8 cellular contexts compared by ENCODE assay signal in genomic region chr4:123649644-123650356, GRCh38.
DNase-seq lines count a peak whose midpoint lies in the region; ATAC-seq, FAIRE-seq and TF ChIP-seq lines count a peak whose summit lies in the region.

No MANE protein-coding gene starts in this region.

- peak overlapping the region; percentile 19 for H3K4me2 ChIP-seq in PC-3 (ENCODE audit: low read length)

- FAIRE-seq in urothelium cell line (lab: Jason Lieb, UNC), result no peak

- DNase-seq in PC-3, result peak; percentile 39
- DNase-seq in foreskin melanocyte, result peak; percentile 68
- peak; percentile 29 to 49 for DNase-seq in gastrocnemius medialis
- DNase-seq in CD4-positive, alpha-beta T cell, result no peak
- no peak for DNase-seq in T-helper 1 cell
- no peak for DNase-seq in urothelium cell line (ENCODE audit: low spot score)

- H3K27me3 Mint-ChIP-seq in CD4-positive, alpha-beta T cell, result no peaks in the 10 kb centered on the region

- H3K27ac Mint-ChIP-seq in CD4-positive, alpha-beta T cell, result no peak overlapping the region

- H3K4me3 Mint-ChIP-seq in CD4-positive, alpha-beta T cell, result no peak overlapping the region

- H3K79me2 ChIP-seq in PC-3 (ENCODE audit: low read length), result no peaks in the 10 kb centered on the region

- peak; percentile 17 for ATAC-seq in GM19328 (IDR thresholded peaks at IDR 0.05; ENCODE audit: unreplicated experiment)
- peak; percentile 57 for ATAC-seq in HG03354 (IDR thresholded peaks at IDR 0.05; ENCODE audit: poor library complexity, severe bottlenecking, unreplicated experiment)
- ATAC-seq in PC-3, result peak; percentile 33; the same call in 1 of the 2 replicates
- ATAC-seq in gastrocnemius medialis, result peak; percentile 85 to 96
- ATAC-seq in CD4-positive, alpha-beta T cell (ENCODE audit: poor library complexity), result no peak

- no peaks in the 10 kb centered on the region for H3F3A ChIP-seq in PC-3 (ENCODE audit: low read length, unreplicated experiment)

- intact Hi-C loops in PC-3 (cut with micrococcal nuclease) (no loop called here), gastrocnemius medialis (cut with DNase I; ENCODE audit: low total_unique reads) (loop anchor here (1.0 to 2.0 kb wide), 2 partner anchors 61 to 251 kb away; no protein-coding TSS in a partner anchor)
- intact Hi-C loops in CD4-positive, alpha-beta T cell (cut with DNase I, micrococcal nuclease), result loop anchor here in 1 of 2 experiments (10.0 kb wide), 1 partner anchor 85 kb away; no protein-coding TSS in a partner anchor

- CTCF ChIA-PET in PC-3 (lab: Charles Lee), result no interaction called here
- CTCF ChIA-PET in CD4-positive, alpha-beta T cell (lab: Charles Lee), result no interaction called here

- TF ChIP-seq CTCF in PC-3 (conservative IDR thresholded peaks at IDR 0.05; ENCODE audit: low read depth, low read length), result no peak
- TF ChIP-seq CTCF in gastrocnemius medialis (IDR thresholded peaks at IDR 0.05 in 4 of 5, conservative IDR thresholded peaks at IDR 0.05 in 1 of 5), result no peak
- no peak for TF ChIP-seq CTCF in CD4-positive, alpha-beta T cell (IDR thresholded peaks at IDR 0.05)

- peak overlapping the region; percentile 55 for H2AFZ ChIP-seq in PC-3 (ENCODE audit: low read length)

- POLR2A ChIA-PET in PC-3 (lab: Charles Lee; ENCODE audit: unreplicated experiment), result no interaction called here
- POLR2A ChIA-PET in CD4-positive, alpha-beta T cell (lab: Charles Lee), result no interaction called here

- H3K36me3 ChIP-seq in PC-3 (ENCODE audit: low read depth, low read length) (no peaks in the 10 kb centered on the region), gastrocnemius medialis (no peaks in the 10 kb centered on the region)

- no peaks in the 10 kb centered on the region for H3K27me3 ChIP-seq in PC-3 (ENCODE audit: low read length)
- no peaks in the 10 kb centered on the region for H3K27me3 ChIP-seq in gastrocnemius medialis
- no peaks in the 10 kb centered on the region for H3K27me3 ChIP-seq in CD4-positive, alpha-beta T cell (ENCODE audit: control insufficient read depth, insufficient read depth, low read length)

- H3K4me1 Mint-ChIP-seq in CD4-positive, alpha-beta T cell (ENCODE audit: low read depth), result no peaks in the 10 kb centered on the region

- TF ChIP-seq POLR2A in gastrocnemius medialis (IDR thresholded peaks at IDR 0.05), result peak in 1 of 2 donors; percentile 23

- in situ Hi-C loops in gastrocnemius medialis (cut with MboI; ENCODE audit: low sequenced_read_pairs in 4 of 4), result loop anchor here in 3 of 4 donors (10.0 to 25.0 kb wide), 3 partner anchors 85 to 237 kb away; no protein-coding TSS in a partner anchor

- no peaks in the 10 kb centered on the region for H3K36me3 Mint-ChIP-seq in CD4-positive, alpha-beta T cell (ENCODE audit: low read depth)

- H3K9me3 ChIP-seq in PC-3 (ENCODE audit: low read length) (no peaks in the 10 kb centered on the region), gastrocnemius medialis (no peaks in the 10 kb centered on the region)
- H3K9me3 ChIP-seq in CD4-positive, alpha-beta T cell (ENCODE audit: control insufficient read depth, low read length), result no peaks in the 10 kb centered on the region

- H3K27ac ChIP-seq in PC-3 (ENCODE audit: low read length) (peak overlapping the region; percentile 19), gastrocnemius medialis (peak overlapping the region; percentile 77 to 81 (median 78))
- H3K27ac ChIP-seq in CD4-positive, alpha-beta T cell (ENCODE audit: low read depth, low read length), result no peak overlapping the region

- H3K9me3 Mint-ChIP-seq in CD4-positive, alpha-beta T cell, result no peaks in the 10 kb centered on the region

- no peaks in the 10 kb centered on the region for H3K9me2 ChIP-seq in PC-3 (replicated peaks; ENCODE audit: low read length)

- H3K4me1 ChIP-seq in PC-3 (ENCODE audit: insufficient read depth, low read length) (peaks cover 10% of the 10 kb centered on the region; the same call in 1 of the 2 replicates), gastrocnemius medialis (peaks cover 32 to 41% of the 10 kb centered on the region in 2 donors)

- no peak overlapping the region for H3K9ac ChIP-seq in PC-3 (ENCODE audit: low read length)

- H3K4me3 ChIP-seq in PC-3 (ENCODE audit: low read length) (no peak overlapping the region), gastrocnemius medialis (peak overlapping the region; percentile 19 to 35 (median 30))

- no peaks in the 10 kb centered on the region for H4K20me1 ChIP-seq in PC-3 (ENCODE audit: low read length)

- no TSS peak for BruUV-seq in PC-3 (replicated peaks; lab: Mats Ljungman, UMichigan)

Comparison
In these comparisons a context has a peak if more than half of its experiments do, and no peak if none do; other contexts are left out.
1. DNase-seq: peak in PC-3 (single experiment), foreskin melanocyte (single experiment) and gastrocnemius medialis (2 of 2); none in CD4-positive, alpha-beta T cell (0 of 10), T-helper 1 cell (0 of 5) and urothelium cell line (single experiment).